Comparison of ENCODE assay signal across 11 cellular contexts in genomic region chr17:36850794-36851193, GRCh38.
DNase-seq lines count a peak whose midpoint lies in the region; ATAC-seq and TF ChIP-seq lines count a peak whose summit lies in the region.
"Had no signal": no experiment of that assay in that cellular context is flagged by ENCODE, and none has a peak within 500 bp of the region (broad histone marks: within the 10 kb centered on the region; RNA-seq: fewer than 3 reads in every experiment).

No MANE protein-coding gene starts in this region.

- no peaks in the 10 kb centered on the region for H3K36me3 ChIP-seq in mesenchymal stem cell (ENCODE audit: control insufficient read depth in 1 of 2, insufficient read depth in 2 of 2, low read depth in 1 of 2, low read length in 2 of 2)

- H3K18ac ChIP-seq in mesenchymal stem cell (ENCODE audit: low read depth in 1 of 2, low read length in 2 of 2), result peak overlapping the region; percentile 45 to 75

- peak overlapping the region; percentile 68 for H4K8ac ChIP-seq in mesenchymal stem cell (ENCODE audit: low read length)

- H3K4me3 ChIP-seq in mesenchymal stem cell (ENCODE audit: insufficient read depth in 1 of 2, low read depth in 1 of 2, low read length in 2 of 2), result no peak overlapping the region
- H3K4me3 ChIP-seq: dorsolateral prefrontal cortex, SK-N-MC had no signal

- peaks cover 7% of the 10 kb centered on the region for H3K27me3 Mint-ChIP-seq in glutamatergic neuron (ENCODE audit: unreplicated experiment)

- H3K9me3 ChIP-seq in mesenchymal stem cell (ENCODE audit: control insufficient read depth, low read length), result no peaks in the 10 kb centered on the region

- no peak overlapping the region for H3K23ac ChIP-seq in mesenchymal stem cell (ENCODE audit: low read length in 2 of 2)

- H3K4me1 Mint-ChIP-seq in glutamatergic neuron (ENCODE audit: low read depth, unreplicated experiment), result peaks cover 1% of the 10 kb centered on the region

- H2BK15ac ChIP-seq in mesenchymal stem cell (ENCODE audit: low read depth, poor library complexity, severe bottlenecking), result no peak overlapping the region

- H3K4me2 ChIP-seq in mesenchymal stem cell (ENCODE audit: low read length, poor library complexity, severe bottlenecking), result no peak overlapping the region

- H2AFZ ChIP-seq in mesenchymal stem cell (ENCODE audit: low read depth, low read length), result no peak overlapping the region

- H3K14ac ChIP-seq in mesenchymal stem cell (ENCODE audit: low read length in 2 of 2), result no peak overlapping the region

- H3K9ac ChIP-seq in mesenchymal stem cell (ENCODE audit: low read length), result no peak overlapping the region

- WGBS in mesenchymal stem cell, result 33% methylated on average over 5 of the region's 5 CpGs

- H3K27ac Mint-ChIP-seq in glutamatergic neuron (ENCODE audit: unreplicated experiment), result no peak overlapping the region

- peaks cover 0 to 32% of the 10 kb centered on the region in 2 experiments for H3K27me3 ChIP-seq in mesenchymal stem cell (ENCODE audit: control insufficient read depth in 1 of 2, insufficient read depth in 1 of 2, low read length in 2 of 2)

- no peak for ATAC-seq in HG02870 (IDR thresholded peaks at IDR 0.05; ENCODE audit: unreplicated experiment)

- H3K4me3 Mint-ChIP-seq in glutamatergic neuron (ENCODE audit: unreplicated experiment), result no peak overlapping the region

- no peak overlapping the region for H3K27ac ChIP-seq in mesenchymal stem cell (ENCODE audit: low read length, poor library complexity, severe bottlenecking)
- H3K27ac ChIP-seq: dorsolateral prefrontal cortex, SK-N-MC had no signal

- H3K36me3 Mint-ChIP-seq in glutamatergic neuron (ENCODE audit: unreplicated experiment), result no peaks in the 10 kb centered on the region

- H2AK5ac ChIP-seq in mesenchymal stem cell (ENCODE audit: low read length, severe bottlenecking), result peak overlapping the region; percentile 37

- H2BK5ac ChIP-seq in mesenchymal stem cell (ENCODE audit: low read depth, low read length, poor library complexity, severe bottlenecking), result no peak overlapping the region

- peak overlapping the region; percentile 57 for H4K91ac ChIP-seq in mesenchymal stem cell (ENCODE audit: low read length)

- H3K79me1 ChIP-seq in mesenchymal stem cell (replicated peaks; ENCODE audit: low read length, poor library complexity, severe bottlenecking), result no peaks in the 10 kb centered on the region

- TF ChIP-seq CTCF in glutamatergic neuron (IDR thresholded peaks at IDR 0.05; ENCODE audit: partially characterized antibody, unreplicated experiment), result no peak

- DNase-seq in EL (peak; percentile 93), M059J (ENCODE audit: low read depth) (peak; percentile 92), amniotic epithelial cell (ENCODE audit: low read depth) (peak; percentile 52), mesenchymal stem cell (peak; percentile 84), NCI-H345 (lab: John Stamatoyannopoulos, UW) (no peak), glutamatergic neuron (no peak)
- DNase-seq: activated CD8-positive, alpha-beta memory T cell treated with anti-CD3 and anti-CD28 coated beads, Interleukin-2, amount 50 U/mL, for 48 hours; dorsolateral prefrontal cortex; NCI-H1694 had no signal

- no peak overlapping the region for H3K4ac ChIP-seq in mesenchymal stem cell (ENCODE audit: low read depth in 1 of 2, low read length in 2 of 2)

- no peaks in the 10 kb centered on the region for H3K9me3 Mint-ChIP-seq in glutamatergic neuron (ENCODE audit: unreplicated experiment)

- H2BK120ac ChIP-seq in mesenchymal stem cell (ENCODE audit: low read depth, low read length), result no peak overlapping the region

- peak overlapping the region; percentile 7 to 57 for H2BK12ac ChIP-seq in mesenchymal stem cell (ENCODE audit: low read length in 2 of 2)

- peaks cover 43% of the 10 kb centered on the region for H3K4me1 ChIP-seq in mesenchymal stem cell (ENCODE audit: control insufficient read depth, insufficient read depth, low read depth, low read length)

Comparison
In these comparisons a context has a peak if more than half of its experiments do, and no peak if none do; other contexts are left out.
1. DNase-seq: peak in EL (single experiment), M059J (single experiment), amniotic epithelial cell (single experiment) and mesenchymal stem cell (single experiment); none in NCI-H345 (single experiment) and glutamatergic neuron (single experiment).